2 cellular contexts compared by ENCODE assay signal in the genomic region with DNA sequence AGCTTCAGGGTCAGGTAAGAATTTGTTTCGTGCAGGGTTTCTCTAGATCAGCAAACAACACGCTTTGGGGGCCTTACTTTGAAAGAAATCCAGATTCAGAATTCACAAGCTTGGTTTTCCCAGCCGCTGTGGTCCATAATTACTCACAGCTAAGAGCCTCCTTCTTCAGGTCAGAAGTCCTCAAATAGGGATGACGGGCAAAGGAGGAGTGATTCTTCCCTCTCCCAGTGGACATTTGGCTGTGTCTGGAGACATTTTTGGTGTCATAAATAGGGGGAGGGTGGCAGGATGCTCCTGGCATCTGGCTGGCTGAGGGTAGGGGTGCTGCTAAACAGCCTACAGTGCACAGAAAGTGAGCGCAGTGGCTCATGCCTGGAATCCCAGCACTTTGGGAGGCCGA.
TF ChIP-seq lines count a peak whose summit lies in the region.

No MANE protein-coding gene starts in this region.

TF ChIP-seq in HepG2, 621 proteins besides CTCF, POLR2A, EP300 and RAD21:
- no peak for TF ChIP-seq ATRX (CRISPR knock-in tag; IDR thresholded peaks at IDR 0.05; ENCODE audit: borderline replicate concordance)
- TF ChIP-seq ZNF263 (CRISPR knock-in tag; IDR thresholded peaks at IDR 0.05), result peak; percentile 65
- TF ChIP-seq ZNF547 (CRISPR knock-in tag; IDR thresholded peaks at IDR 0.05), result 0 out of 2 replicates have a peak, but pooled peaks have one; percentile 26

TF ChIP-seq in H1, 55 proteins besides CTCF, POLR2A, EP300 and RAD21:
- TF ChIP-seq FOSL1 (IDR thresholded peaks at IDR 0.05; ENCODE audit: insufficient read depth, low read depth, low read length) (no peak), BRCA1 (IDR thresholded peaks at IDR 0.05; ENCODE audit: low read depth, low read length) (no peak), NRF1 (IDR thresholded peaks at IDR 0.05; ENCODE audit: low read depth, low read length) (no peak), SIX5 (IDR thresholded peaks at IDR 0.05; ENCODE audit: low read depth, low read length) (no peak), BCL11A (IDR thresholded peaks at IDR 0.05; ENCODE audit: low read depth in 2 of 2, low read length in 2 of 2) (no peak), HDAC6 (IDR thresholded peaks at IDR 0.05; ENCODE audit: low read depth, low read length) (no peak), GABPA (IDR thresholded peaks at IDR 0.05; ENCODE audit: borderline replicate concordance, insufficient read depth, low read length) (no peak), CTBP2 (IDR thresholded peaks at IDR 0.05; ENCODE audit: borderline replicate concordance, insufficient read depth, insufficient read length, low read length) (no peak), YY1 (IDR thresholded peaks at IDR 0.05; ENCODE audit: low read depth, low read length) (no peak), SP4 (IDR thresholded peaks at IDR 0.05; ENCODE audit: low read length) (no peak)
